In genomic region chr4:135256111-135256510, GRCh38 we compare ENCODE assay signal across 2 cellular contexts.
TF ChIP-seq lines count a peak whose summit lies in the region.

No MANE protein-coding gene starts in this region.

TF ChIP-seq in GM23338, 12 proteins besides CTCF, POLR2A, EP300 and RAD21:
- no peak for TF ChIP-seq NANOG (IDR thresholded peaks at IDR 0.05; ENCODE audit: borderline replicate concordance)
- no peak for TF ChIP-seq POLR2AphosphoS5 (IDR thresholded peaks at IDR 0.05; ENCODE audit: low read depth)
- TF ChIP-seq JUNB (IDR thresholded peaks at IDR 0.05; ENCODE audit: unreplicated experiment) = no peak
- no peak for TF ChIP-seq ZNF114 (CRISPR knock-in tag; IDR thresholded peaks at IDR 0.05)
- TF ChIP-seq EZH2phosphoT487 (IDR thresholded peaks at IDR 0.05; ENCODE audit: unreplicated experiment) = no peak
- no peak for TF ChIP-seq REST (IDR thresholded peaks at IDR 0.05; ENCODE audit: unreplicated experiment)
- TF ChIP-seq CREB1 (CRISPR knock-in tag; IDR thresholded peaks at IDR 0.05; ENCODE audit: low read depth) = no peak
- TF ChIP-seq ZNF331 (CRISPR knock-in tag; IDR thresholded peaks at IDR 0.05; ENCODE audit: low read depth) = no peak
- TF ChIP-seq ZNF462 (CRISPR knock-in tag; IDR thresholded peaks at IDR 0.05) = no peak
- no peak for TF ChIP-seq ETS1 (IDR thresholded peaks at IDR 0.05)
- TF ChIP-seq EZH2 (IDR thresholded peaks at IDR 0.05; ENCODE audit: low read depth, unreplicated experiment) = no peak
- TF ChIP-seq STAT1 (IDR thresholded peaks at IDR 0.05; ENCODE audit: unreplicated experiment) = no peak

TF ChIP-seq in SK-N-SH treated with all-trans-retinoic acid at 6 μM for 48 hours, 23 proteins besides CTCF, POLR2A, EP300 and RAD21:
- TF ChIP-seq OSR1 (CRISPR knock-in tag; IDR thresholded peaks at IDR 0.05) = no peak
